ENCODE assay signal across 2 cellular contexts in the genomic region with DNA sequence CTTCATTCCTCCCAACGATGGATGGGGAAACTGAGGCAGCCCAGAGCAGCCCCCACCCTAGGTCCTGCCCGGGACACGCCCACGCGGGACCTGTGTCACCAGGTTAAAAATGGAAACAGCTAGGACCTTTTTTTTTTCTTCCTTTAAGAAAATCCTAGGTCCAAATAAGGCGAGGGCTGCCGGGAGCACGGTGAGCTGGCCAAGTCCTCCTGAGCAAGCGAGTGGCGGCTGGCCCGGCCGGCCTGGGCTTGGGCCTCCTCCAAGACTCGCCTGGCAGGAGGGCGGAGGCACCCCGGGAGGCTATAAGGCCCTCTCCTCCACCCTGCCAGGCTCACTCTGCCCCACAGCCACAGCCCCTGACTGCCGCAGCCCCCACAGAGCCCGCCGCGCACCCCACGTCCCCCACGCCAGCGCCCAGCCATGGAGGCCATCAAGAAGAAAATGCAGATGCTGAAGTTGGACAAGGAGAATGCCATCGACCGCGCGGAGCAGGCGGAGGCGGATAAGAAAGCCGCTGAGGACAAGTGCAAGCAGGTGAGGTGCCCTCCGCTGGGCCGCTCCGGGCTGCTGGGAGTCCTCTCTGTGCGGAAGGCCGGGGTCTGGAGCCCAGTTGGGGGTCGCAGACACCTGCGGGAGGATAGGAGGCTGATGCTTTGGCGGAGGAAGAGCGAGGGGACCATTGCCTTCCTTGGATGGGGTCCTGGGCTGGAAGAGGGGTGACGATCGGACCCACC.
TF ChIP-seq lines count a peak whose summit lies in the region.

No MANE protein-coding gene starts in this region.

TF ChIP-seq in SK-N-SH treated with all-trans-retinoic acid at 6 μM for 48 hours, 23 proteins besides CTCF, POLR2A, EP300 and RAD21 (continued from another document):
- TF ChIP-seq, protein P1, sequence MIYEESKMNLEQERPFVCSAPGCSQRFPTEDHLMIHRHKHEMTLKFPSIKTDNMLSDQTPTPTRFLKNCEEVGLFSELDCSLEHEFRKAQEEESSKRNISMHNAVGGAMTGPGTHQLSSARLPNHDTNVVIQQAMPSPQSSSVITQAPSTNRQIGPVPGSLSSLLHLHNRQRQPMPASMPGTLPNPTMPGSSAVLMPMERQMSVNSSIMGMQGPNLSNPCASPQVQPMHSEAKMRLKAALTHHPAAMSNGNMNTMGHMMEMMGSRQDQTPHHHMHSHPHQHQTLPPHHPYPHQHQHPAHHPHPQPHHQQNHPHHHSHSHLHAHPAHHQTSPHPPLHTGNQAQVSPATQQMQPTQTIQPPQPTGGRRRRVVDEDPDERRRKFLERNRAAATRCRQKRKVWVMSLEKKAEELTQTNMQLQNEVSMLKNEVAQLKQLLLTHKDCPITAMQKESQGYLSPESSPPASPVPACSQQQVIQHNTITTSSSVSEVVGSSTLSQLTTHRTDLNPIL (CRISPR knock-in tag; IDR thresholded peaks at IDR 0.05; ENCODE audit: low read depth), result no peak
- TF ChIP-seq ZNF565 (CRISPR knock-in tag; conservative IDR thresholded peaks at IDR 0.05; ENCODE audit: low read depth), result no peak
- no peak for TF ChIP-seq ZNF8 (CRISPR knock-in tag; IDR thresholded peaks at IDR 0.05)
- TF ChIP-seq, protein P2, sequence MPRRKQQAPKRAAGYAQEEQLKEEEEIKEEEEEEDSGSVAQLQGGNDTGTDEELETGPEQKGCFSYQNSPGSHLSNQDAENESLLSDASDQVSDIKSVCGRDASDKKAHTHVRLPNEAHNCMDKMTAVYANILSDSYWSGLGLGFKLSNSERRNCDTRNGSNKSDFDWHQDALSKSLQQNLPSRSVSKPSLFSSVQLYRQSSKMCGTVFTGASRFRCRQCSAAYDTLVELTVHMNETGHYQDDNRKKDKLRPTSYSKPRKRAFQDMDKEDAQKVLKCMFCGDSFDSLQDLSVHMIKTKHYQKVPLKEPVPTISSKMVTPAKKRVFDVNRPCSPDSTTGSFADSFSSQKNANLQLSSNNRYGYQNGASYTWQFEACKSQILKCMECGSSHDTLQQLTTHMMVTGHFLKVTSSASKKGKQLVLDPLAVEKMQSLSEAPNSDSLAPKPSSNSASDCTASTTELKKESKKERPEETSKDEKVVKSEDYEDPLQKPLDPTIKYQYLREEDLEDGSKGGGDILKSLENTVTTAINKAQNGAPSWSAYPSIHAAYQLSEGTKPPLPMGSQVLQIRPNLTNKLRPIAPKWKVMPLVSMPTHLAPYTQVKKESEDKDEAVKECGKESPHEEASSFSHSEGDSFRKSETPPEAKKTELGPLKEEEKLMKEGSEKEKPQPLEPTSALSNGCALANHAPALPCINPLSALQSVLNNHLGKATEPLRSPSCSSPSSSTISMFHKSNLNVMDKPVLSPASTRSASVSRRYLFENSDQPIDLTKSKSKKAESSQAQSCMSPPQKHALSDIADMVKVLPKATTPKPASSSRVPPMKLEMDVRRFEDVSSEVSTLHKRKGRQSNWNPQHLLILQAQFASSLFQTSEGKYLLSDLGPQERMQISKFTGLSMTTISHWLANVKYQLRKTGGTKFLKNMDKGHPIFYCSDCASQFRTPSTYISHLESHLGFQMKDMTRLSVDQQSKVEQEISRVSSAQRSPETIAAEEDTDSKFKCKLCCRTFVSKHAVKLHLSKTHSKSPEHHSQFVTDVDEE (CRISPR knock-in tag; IDR thresholded peaks at IDR 0.05), result no peak
- TF ChIP-seq ZFP3 (CRISPR knock-in tag; IDR thresholded peaks at IDR 0.05), result no peak
TF ChIP-seq in SK-N-SH treated with all-trans-retinoic acid at 6 μM for 48 hours: peak in this region for 0.

TF ChIP-seq in SK-N-SH, 30 proteins besides CTCF, POLR2A, EP300 and RAD21 (continued from another document):
- TF ChIP-seq RCOR1 (IDR thresholded peaks at IDR 0.05; ENCODE audit: low read length), result no peak
TF ChIP-seq in SK-N-SH: peak in this region for 0.
